11 cellular contexts compared by ENCODE assay signal in the genomic region with DNA sequence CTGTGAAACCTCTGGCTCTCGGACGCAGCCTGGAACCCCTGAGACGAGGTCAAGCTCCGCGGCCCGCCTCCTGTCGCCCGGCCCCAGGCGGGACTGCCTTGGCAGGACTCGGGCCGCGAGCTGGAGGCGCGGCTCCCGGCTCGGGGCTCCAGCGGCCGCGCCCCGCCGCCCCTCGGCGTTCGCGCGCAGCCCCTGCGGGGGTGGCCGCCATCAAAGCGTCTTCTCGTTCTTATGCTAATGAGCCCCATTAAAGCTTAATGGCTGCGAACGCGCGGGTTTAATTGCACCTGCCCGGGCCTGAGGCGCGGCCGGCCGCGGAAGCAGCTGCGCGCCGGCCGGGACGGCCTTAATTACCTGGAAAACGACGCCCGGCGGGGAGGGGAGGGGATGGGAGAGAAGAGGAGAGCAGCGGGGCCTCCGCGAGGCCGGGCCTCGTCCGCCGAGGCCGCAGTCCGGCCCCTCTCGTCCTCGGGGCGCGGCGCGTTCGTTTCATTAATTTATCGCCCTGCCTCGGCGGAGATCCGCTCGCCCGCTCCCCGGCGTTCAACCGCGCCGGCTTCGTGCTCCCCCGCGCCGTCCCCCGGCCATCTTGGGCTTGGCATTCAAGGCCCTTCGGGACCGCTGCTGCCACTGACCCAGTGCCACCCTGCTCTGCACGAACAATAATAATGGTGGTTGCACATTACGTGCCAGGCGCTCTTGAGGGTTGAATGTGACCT. TPM values are rescaled to one million over a fixed set of nuclear protein-coding genes. Genes with fewer than 3 reads are reported as not detected.
A peak's percentile ranks its signal among the peaks of the same experiment; 100 is the strongest.
DNase-seq lines count a peak whose midpoint lies in the region; ATAC-seq and TF ChIP-seq lines count a peak whose summit lies in the region.
"Had no signal": no experiment of that assay in that cellular context is flagged by ENCODE, and none has a peak within 500 bp of the region (broad histone marks: within the 10 kb centered on the region; RNA-seq: fewer than 3 reads in every experiment).

No MANE protein-coding gene starts in this region.

- H3K4me3 ChIP-seq in HUES64 (ENCODE audit: low read length), result peak overlapping the region; percentile 28
- peak overlapping the region; percentile 5 for H3K4me3 ChIP-seq in brain microvascular endothelial cell (ENCODE audit: low read depth, low read length)
- no peak overlapping the region for H3K4me3 ChIP-seq in left lung
- H3K4me3 ChIP-seq in subcutaneous abdominal adipose tissue (ENCODE audit: low read depth in 1 of 5, low read length in 5 of 5), result peak overlapping the region; percentile 38 to 54 (median 40)

- TF ChIP-seq CTCF in brain microvascular endothelial cell (IDR thresholded peaks at IDR 0.05; ENCODE audit: low read depth, low read length, missing control alignments) (no peak), left lung (IDR thresholded peaks at IDR 0.05) (no peak)

- H3K36me3 ChIP-seq in HUES64 (ENCODE audit: insufficient read depth, low read length) (no peaks in the 10 kb centered on the region), brain microvascular endothelial cell (replicated peaks) (no peaks in the 10 kb centered on the region), left lung (no peaks in the 10 kb centered on the region), subcutaneous abdominal adipose tissue (ENCODE audit: control insufficient read depth in 5 of 5, insufficient read depth in 5 of 5, low read length in 5 of 5) (no peaks in the 10 kb centered on the region)

- WGBS in HUES64, result under 1% methylated on average over 86 of the region's 86 CpGs

- intact Hi-C loops in left lung (cut with DNase I), result no loop called here

- H3K4me1 ChIP-seq in HUES64 (ENCODE audit: insufficient read depth, low read length), result peaks cover 31% of the 10 kb centered on the region
- peaks cover 20 to 65% of the 10 kb centered on the region in 2 donors for H3K4me1 ChIP-seq in left lung
- peaks cover 10 to 74% (median 63%) of the 10 kb centered on the region in 5 donors for H3K4me1 ChIP-seq in subcutaneous abdominal adipose tissue (ENCODE audit: control insufficient read depth in 5 of 5, insufficient read depth in 5 of 5, low read length in 5 of 5)

- peaks cover 100% of the 10 kb centered on the region for H3K27me3 ChIP-seq in HUES64 (ENCODE audit: insufficient read depth, low read length)
- no peaks in the 10 kb centered on the region for H3K27me3 ChIP-seq in brain microvascular endothelial cell (replicated peaks)
- peaks cover 0 to 11% of the 10 kb centered on the region in 2 donors for H3K27me3 ChIP-seq in left lung
- H3K27me3 ChIP-seq in subcutaneous abdominal adipose tissue (ENCODE audit: control insufficient read depth in 5 of 5, insufficient read depth in 4 of 5, low read length in 5 of 5), result no peaks in the 10 kb centered on the region

- H3K27ac ChIP-seq in HUES64 (ENCODE audit: low read depth, low read length), result no peak overlapping the region
- no peak overlapping the region for H3K27ac ChIP-seq in brain microvascular endothelial cell
- H3K27ac ChIP-seq in left lung, result no peak overlapping the region
- peak overlapping the region; percentile 35 for H3K27ac ChIP-seq in subcutaneous abdominal adipose tissue (ENCODE audit: low read depth, low read length)

- H3K9ac ChIP-seq in HUES64 (ENCODE audit: low read depth, low read length) (no peak overlapping the region), subcutaneous abdominal adipose tissue (ENCODE audit: low read length in 5 of 5) (peak overlapping the region in 3 of 5 donors; percentile 50 to 70 (median 63))

- in situ Hi-C loops in brain microvascular endothelial cell (cut with HindIII; ENCODE audit: low pct_ligation_motif_present, low sequenced_read_pairs), result no loop called here

- H3K9me3 ChIP-seq in HUES64 (ENCODE audit: insufficient read depth, low read depth, low read length) (no peaks in the 10 kb centered on the region), left lung (no peaks in the 10 kb centered on the region), subcutaneous abdominal adipose tissue (ENCODE audit: control insufficient read depth in 5 of 5, low read length in 5 of 5) (no peaks in the 10 kb centered on the region)

- ATAC-seq in left lung (peak; percentile 48), HG02571 (IDR thresholded peaks at IDR 0.05; ENCODE audit: unreplicated experiment) (no peak)
- ATAC-seq: activated T-cell treated with anti-CD3 and anti-CD28 coated beads, Interleukin-2, amount 50 U/mL, for 72 hours had no signal

- no peak for DNase-seq in brain microvascular endothelial cell
- peak in 1 of 2 donors; percentile 79 for DNase-seq in left lung
- no peak for DNase-seq in HK-2 (ENCODE audit: unreplicated experiment)
- DNase-seq in hippocampal formation (lab: John Stamatoyannopoulos, UW), result no peak
- DNase-seq in MV-4-11 (lab: John Stamatoyannopoulos, UW), result no peak
- DNase-seq: activated T-cell treated with anti-CD3 and anti-CD28 coated beads, Interleukin-2, amount 50 U/mL, for 72 hours; NCI-H1694; SW 1271 had no signal

RNA-seq across cellular contexts. Expression of gene RAI1, which starts 19.2 kb away (rescaled TPM):
- 4.9 TPM for polyA plus RNA-seq in HUES64 (2013, experiment 1 of 2)
- 8.7 TPM for polyA plus RNA-seq in HUES64 (2013, experiment 2 of 2)
- 10 to 100 TPM; 31.5 to 31.7 TPM for total RNA-seq in left lung

Comparison
In these comparisons a context has a peak if more than half of its experiments do, and no peak if none do; other contexts are left out.
1. H3K4me3 ChIP-seq: peak in HUES64 (single experiment), brain microvascular endothelial cell (single experiment) and subcutaneous abdominal adipose tissue (5 of 5); none in left lung (0 of 2).